Comparison of ENCODE assay signal across 8 cellular contexts in genomic region chrX:48631376-48632090, GRCh38.
DNase-seq lines count a peak whose midpoint lies in the region; ATAC-seq and TF ChIP-seq lines count a peak whose summit lies in the region.

No MANE protein-coding gene starts in this region.

- peak; percentile 79 for ATAC-seq in HG03045 (IDR thresholded peaks at IDR 0.05; ENCODE audit: unreplicated experiment)
- no peak for ATAC-seq in GM21360 (IDR thresholded peaks at IDR 0.05; ENCODE audit: unreplicated experiment)

- peak; percentile 49; the same call in 2 of the 3 replicates for TF ChIP-seq CTCF in GM12872 (IDR thresholded peaks at IDR 0.05; ENCODE audit: insufficient read depth, low read depth, low read length)

- H3K27ac ChIP-seq in cingulate gyrus (ENCODE audit: low read depth, low read length), result peak overlapping the region; percentile 65

- peak; percentile 43 for DNase-seq in NCI-H345 treated with DMSO at 0.1 percent for 48 hours (lab: John Stamatoyannopoulos, UW; ENCODE audit: unreplicated experiment)
- peak; percentile 74 for DNase-seq in activated CD4-positive, alpha-beta T cell treated with anti-CD3 and anti-CD28 coated beads for 48 hours
- peak; percentile 96 for DNase-seq in left kidney (ENCODE audit: low read depth, low spot score)
- peak; percentile 26 for DNase-seq in stimulated activated CD4-positive, alpha-beta T cell treated with anti-CD3 and anti-CD28 coated beads, Interleukin-4, amount 100 ng/mL, for 1 hour

Comparison
In these comparisons a context has a peak if more than half of its experiments do, and no peak if none do; other contexts are left out.
1. DNase-seq: peak in every context shown above with its lines; median percentile 96 in left kidney; 74 in activated CD4-positive, alpha-beta T cell treated with anti-CD3 and anti-CD28 coated beads for 48 hours; 43 in NCI-H345 treated with DMSO at 0.1 percent for 48 hours; 26 in stimulated activated CD4-positive, alpha-beta T cell treated with anti-CD3 and anti-CD28 coated beads, Interleukin-4, amount 100 ng/mL, for 1 hour.